Comparison of ENCODE assay signal across 32 cellular contexts in the genomic region with DNA sequence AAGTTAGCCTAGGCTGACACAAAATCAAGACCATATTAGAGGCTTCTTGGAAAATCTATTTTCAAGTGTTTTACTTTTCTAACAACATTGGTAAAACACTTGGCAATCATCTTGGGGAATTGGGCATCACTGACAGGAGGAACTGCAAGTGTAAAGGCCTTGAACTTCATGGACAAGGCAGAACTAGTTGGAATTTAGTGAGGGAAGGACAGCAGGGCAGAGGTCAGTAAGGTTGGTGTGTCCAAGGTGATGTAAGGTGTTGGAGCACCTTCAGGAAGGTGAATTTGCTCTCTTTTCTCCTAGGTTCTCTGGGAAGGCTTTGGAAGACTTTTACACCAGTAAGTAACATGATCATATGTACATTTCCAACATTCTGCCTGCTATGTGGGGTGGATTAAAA. TPM values are rescaled to one million over a fixed set of nuclear protein-coding genes. Genes with fewer than 3 reads are reported as not detected.
"Had no signal": no experiment of that assay in that cellular context is flagged by ENCODE, and none has a peak within 500 bp of the region (broad histone marks: within the 10 kb centered on the region; RNA-seq: fewer than 3 reads in every experiment).

No MANE protein-coding gene starts in this region.

- ATAC-seq: naive thymus-derived CD8-positive, alpha-beta T cell; natural killer cell treated with Interleukin-12 subunit alpha and Interleukin-12 subunit beta and Interleukin-15 and Interleukin-18, amount 100 ng/mL, for 72 hours; pancreas; right cardiac atrium; sciatic nerve; stimulated activated memory B cell treated with anti-CD40 and anti-IgM and Interleukin-4, amounts not matched to agents 10 μg/mL and 1 μg/mL and 100 μg/mL, for 72 hours; stimulated activated naive CD8-positive, alpha-beta T cell treated with anti-CD3 and anti-CD28 coated beads, Interleukin-15, amount 100 ng/mL, for 72 hours; stimulated activated naive CD8-positive, alpha-beta T cell treated with anti-CD3 and anti-CD28 coated beads, Interleukin-15, Interleukin-2, amounts not matched to agents 100 U/mL and 50 U/mL, for 24 hours; upper lobe of right lung had no signal

- H3K4me1 ChIP-seq: prostate gland, suprapubic skin, tibial artery, upper lobe of right lung, uterus had no signal

- H3K27ac ChIP-seq: neutrophil, pancreas, prostate gland, skin epidermis, suprapubic skin, testis, tibial artery, upper lobe of right lung, uterus had no signal

- DNase-seq: naive B cell; naive thymus-derived CD8-positive, alpha-beta T cell; nephron progenitor cell; nucleus accumbens; pancreas; right cardiac atrium; stimulated activated CD4-positive, alpha-beta T cell treated with anti-CD3 and anti-CD28 coated beads, Interleukin-15, amount 100 ng/mL, for 24 hours; stimulated activated CD4-positive, alpha-beta T cell treated with anti-CD3 and anti-CD28 coated beads, Interleukin-4, amount 100 ng/mL, for 1 hour; stimulated activated CD4-positive, alpha-beta T cell treated with anti-CD3 and anti-CD28 coated beads, Interleukin-4, amount 100 ng/mL, for 4 hours; stimulated activated CD8-positive, alpha-beta memory T cell treated with anti-CD3 and anti-CD28 coated beads, Interleukin-4, amount 100 ng/mL, for 48 hours; stimulated activated naive CD4-positive, alpha-beta T cell; stimulated activated naive CD8-positive, alpha-beta T cell treated with anti-CD3 and anti-CD28 coated beads, Interleukin-15, amount 100 ng/mL, for 72 hours; stimulated activated naive CD8-positive, alpha-beta T cell treated with anti-CD3 and anti-CD28 coated beads, Interleukin-15, Interleukin-2, amounts not matched to agents 100 U/mL and 50 U/mL, for 24 hours; substantia nigra; testis; tibial artery; transverse colon; upper lobe of right lung; uterus had no signal

- H3K4me3 ChIP-seq: pancreas, prostate gland, skin epidermis, suprapubic skin, testis, tibial artery, transverse colon, upper lobe of right lung, uterus had no signal

- H3K36me3 ChIP-seq: neutrophil, pancreas, prostate gland, suprapubic skin, tibial artery, transverse colon, upper lobe of right lung, uterus had no signal

- H3K9me3 ChIP-seq: neutrophil, pancreas, prostate gland, suprapubic skin, testis, tibial artery, transverse colon, upper lobe of right lung, uterus had no signal

RNA-seq across cellular contexts. Expression of a gene that starts 1.5 kb away (rescaled TPM):
- total RNA-seq: naive thymus-derived CD8-positive, alpha-beta T cell; natural killer cell treated with Interleukin-12 subunit alpha and Interleukin-12 subunit beta and Interleukin-15 and Interleukin-18, amount 100 ng/mL, for 72 hours; neural crest cell; omental fat pad; osteocyte; posterior vena cava; prostate gland; pulmonary artery endothelial cell; right cardiac atrium; sciatic nerve; suprapubic skin; upper lobe of right lung; urinary bladder had no signal
